In the genomic region with DNA sequence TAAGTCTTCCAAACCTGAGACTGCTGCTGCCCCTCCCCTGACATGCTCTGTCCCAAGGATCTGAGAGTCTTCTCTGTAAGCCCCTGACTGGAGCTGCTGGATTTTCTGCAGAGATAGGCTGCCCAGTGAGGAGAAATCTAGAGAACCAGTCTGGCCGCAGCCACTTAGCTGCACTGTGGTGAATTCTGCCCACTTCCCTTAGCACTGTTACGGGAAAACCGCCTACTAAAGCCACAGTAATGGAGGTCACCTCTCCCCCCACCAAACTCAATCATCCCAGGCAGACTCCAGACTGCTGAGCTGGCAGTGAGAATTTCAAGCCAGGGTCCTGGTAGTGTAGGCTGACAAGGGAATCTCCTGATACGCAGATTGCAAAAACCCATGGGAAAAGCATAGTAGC, we compare ENCODE assay signal across 18 cellular contexts.
DNase-seq lines count a peak whose midpoint lies in the region; ATAC-seq and TF ChIP-seq lines count a peak whose summit lies in the region.
"Had no signal": no experiment of that assay in that cellular context is flagged by ENCODE, and none has a peak within 500 bp of the region (broad histone marks: within the 10 kb centered on the region; RNA-seq: fewer than 3 reads in every experiment).

No MANE protein-coding gene starts in this region.

- ATAC-seq in GM19455 (IDR thresholded peaks at IDR 0.05; ENCODE audit: unreplicated experiment) = peak; percentile 84
- ATAC-seq in HG02678 (IDR thresholded peaks at IDR 0.05; ENCODE audit: unreplicated experiment) = peak; percentile 86
- peak; percentile 83 for ATAC-seq in HG03442 (IDR thresholded peaks at IDR 0.05; ENCODE audit: unreplicated experiment)
- ATAC-seq: activated CD4-positive, alpha-beta T cell treated with anti-CD3 and anti-CD28 coated beads for 36 hours; mucosa of descending colon had no signal

- no peaks in the 10 kb centered on the region for H3K9me2 ChIP-seq in SK-N-SH

- H4K20me1 ChIP-seq in SK-N-SH (ENCODE audit: insufficient read depth) = no peaks in the 10 kb centered on the region

- no TSS peak for BruUV-seq in A673 (replicated peaks; lab: Mats Ljungman, UMichigan)

- no peaks in the 10 kb centered on the region for H3K79me2 ChIP-seq in SK-N-SH (ENCODE audit: insufficient read depth)

- no peak for TF ChIP-seq RAD21 in SK-N-SH (IDR thresholded peaks at IDR 0.05; ENCODE audit: low read length)

- no peak for TF ChIP-seq EP300 in SK-N-SH (IDR thresholded peaks at IDR 0.05; ENCODE audit: borderline replicate concordance in 1 of 2, low read depth in 1 of 2, low read length in 1 of 2)

- intact Hi-C loops in spleen (cut with DNase I; ENCODE audit: low total_unique reads) (no loop called here), A673 (cut with micrococcal nuclease; ENCODE audit: unreplicated experiment) (no loop called here)

- TF ChIP-seq CTCF in spleen (IDR thresholded peaks at IDR 0.05 in 8 of 11, conservative IDR thresholded peaks at IDR 0.05 in 3 of 11) (no peak), SK-N-SH (IDR thresholded peaks at IDR 0.05) (no peak), A673 (conservative IDR thresholded peaks at IDR 0.05; ENCODE audit: low read depth, low read length) (no peak)

- CTCF ChIA-PET in SK-N-SH (lab: Yijun Ruan, JAX) = no interaction called here
- CTCF ChIA-PET in A673 (lab: Charles Lee) = no interaction called here

- H3K27me3 ChIP-seq in spleen (replicated peaks in 1 of 7) = no peaks in the 10 kb centered on the region
- H3K27me3 ChIP-seq in SK-N-SH (ENCODE audit: insufficient read depth) = no peaks in the 10 kb centered on the region
- no peaks in the 10 kb centered on the region for H3K27me3 ChIP-seq in A673 (replicated peaks; ENCODE audit: insufficient read depth, low read depth, low read length, poor library complexity)
- H3K27me3 ChIP-seq: transverse colon had no signal

- H3K4me2 ChIP-seq in SK-N-SH = no peak overlapping the region

- H3K4me1 ChIP-seq in spleen (no peaks in the 10 kb centered on the region), SK-N-SH (ENCODE audit: control insufficient read depth in 1 of 2, insufficient read depth in 2 of 2, low read depth in 1 of 2, low read length in 1 of 2) (no peaks in the 10 kb centered on the region), A673 (ENCODE audit: insufficient read depth, low read length, poor library complexity, severe bottlenecking) (no peaks in the 10 kb centered on the region)
- H3K4me1 ChIP-seq: transverse colon had no signal

- no peak overlapping the region for H3K9ac ChIP-seq in SK-N-SH

- DNase-seq in glomerular visceral epithelial cell (ENCODE audit: extremely low spot score) (peak; percentile 1), NCI-H2171 treated with DMSO at 0.1 percent for 48 hours (lab: John Stamatoyannopoulos, UW) (no peak), spleen (no peak), SK-N-SH (no peak), A673 (ENCODE audit: low spot score) (no peak)
- DNase-seq: activated CD4-positive, alpha-beta T cell treated with anti-CD3 and anti-CD28 coated beads for 36 hours; Calu3; mucosa of descending colon; NCI-H2081; NCI-H524 treated with DMSO at 0.1 percent for 48 hours; OCI-M1; SIG-M5; stimulated activated CD4-positive, alpha-beta T cell treated with anti-CD3 and anti-CD28 coated beads, Interleukin-12 subunit alpha, Interleukin-12 subunit beta, amount 100 ng/mL, for 4 hours; stimulated activated naive B cell treated with anti-CD40 and anti-IgM and Interleukin-4, amounts not matched to agents 10 μg/mL and 1 μg/mL and 100 μg/mL, for 72 hours; transverse colon had no signal

- no peaks in the 10 kb centered on the region for H3K9me3 ChIP-seq in spleen
- H3K9me3 ChIP-seq in SK-N-SH = no peaks in the 10 kb centered on the region
- H3K9me3 ChIP-seq in A673 (ENCODE audit: low read depth, low read length, poor library complexity, severe bottlenecking) = no peaks in the 10 kb centered on the region
- H3K9me3 ChIP-seq: mucosa of descending colon, transverse colon had no signal

- POLR2A ChIA-PET in SK-N-SH (lab: Yijun Ruan, JAX) = no interaction called here
- POLR2A ChIA-PET in A673 (lab: Charles Lee; ENCODE audit: low non-redundant PET) = no interaction called here

- WGBS in spleen, 5 donors = 27 to 50% (median 42%) methylated on average over 2 to 4 of the region's 4 CpGs; no CpG with 5 or more reads in 2 of the 5 donors
- no CpG with 5 or more reads among the region's 4 CpGs for WGBS in SK-N-SH (ENCODE audit: low lambda C conversion rate)

- no peaks in the 10 kb centered on the region for H3F3A ChIP-seq in SK-N-SH (replicated peaks; ENCODE audit: insufficient read depth)

- H3K27ac ChIP-seq in spleen = no peak overlapping the region
- H3K27ac ChIP-seq in SK-N-SH (ENCODE audit: low read depth in 2 of 2, low read length in 1 of 2) = no peak overlapping the region
- H3K27ac ChIP-seq in A673 (ENCODE audit: low read depth, low read length, poor library complexity, severe bottlenecking) = no peak overlapping the region
- H3K27ac ChIP-seq: transverse colon had no signal

- H3K4me3 ChIP-seq in spleen (no peak overlapping the region), SK-N-SH (ENCODE audit: low read depth in 2 of 2, low read length in 1 of 2) (no peak overlapping the region), A673 (ENCODE audit: low read depth, low read length, poor library complexity, severe bottlenecking) (no peak overlapping the region)
- H3K4me3 ChIP-seq: mucosa of descending colon, transverse colon had no signal

- no peak overlapping the region for H2AFZ ChIP-seq in SK-N-SH (ENCODE audit: low read depth)

- no peaks in the 10 kb centered on the region for H3K36me3 ChIP-seq in spleen
- no peaks in the 10 kb centered on the region for H3K36me3 ChIP-seq in SK-N-SH (replicated peaks in 1 of 2; ENCODE audit: control insufficient read depth in 1 of 2, insufficient read depth in 2 of 2, low read length in 1 of 2)
- no peaks in the 10 kb centered on the region for H3K36me3 ChIP-seq in A673 (ENCODE audit: insufficient read depth, low read length, poor library complexity, severe bottlenecking)
- H3K36me3 ChIP-seq: transverse colon had no signal

- no peak for TF ChIP-seq POLR2A in spleen (IDR thresholded peaks at IDR 0.05)

TF ChIP-seq in SK-N-SH, 30 proteins besides CTCF, POLR2A, EP300 and RAD21:
- TF ChIP-seq RXRA (IDR thresholded peaks at IDR 0.05; ENCODE audit: borderline replicate concordance, low read depth) (no peak), ELF1 (IDR thresholded peaks at IDR 0.05) (no peak)
TF ChIP-seq in SK-N-SH: peak in this region for 0.
